22 cellular contexts compared by ENCODE assay signal in the genomic region with DNA sequence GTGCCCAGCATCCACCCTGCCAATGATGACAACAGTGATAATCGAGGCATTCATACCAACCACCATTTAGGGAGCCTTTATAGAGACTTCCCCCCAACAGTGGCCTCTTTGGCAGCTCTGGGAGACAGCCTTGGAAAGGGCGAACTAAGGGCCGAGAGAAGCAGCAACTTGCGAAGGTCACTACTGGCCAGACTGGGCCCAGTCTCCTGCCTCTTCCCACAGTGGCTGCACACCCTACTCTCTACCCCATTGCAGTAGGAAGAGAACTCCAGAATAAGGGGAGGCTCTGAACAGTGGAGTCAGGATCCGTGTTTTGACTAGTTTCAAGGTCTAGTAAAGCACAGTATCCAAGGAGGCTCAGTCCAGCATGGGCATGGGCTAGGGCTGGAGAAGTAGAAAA. TPM values are rescaled to one million over a fixed set of nuclear protein-coding genes. Genes with fewer than 3 reads are reported as not detected.
"Had no signal": no experiment of that assay in that cellular context is flagged by ENCODE, and none has a peak within 500 bp of the region (broad histone marks: within the 10 kb centered on the region; RNA-seq: fewer than 3 reads in every experiment).

No MANE protein-coding gene starts in this region.

- H3K27ac ChIP-seq: heart left ventricle, pancreas, sigmoid colon, skin epidermis, stomach, thoracic aorta, transverse colon had no signal

- H3K36me3 Mint-ChIP-seq: natural killer cell had no signal

- H3K4me3 Mint-ChIP-seq: central memory CD8-positive, alpha-beta T cell; natural killer cell; neural crest cell had no signal

- H3K27ac Mint-ChIP-seq: natural killer cell had no signal

- DNase-seq: cortex of kidney; effector memory CD4-positive, alpha-beta T cell; erythroblast; foreskin melanocyte; heart left ventricle; hippocampal formation; mammary epithelial cell; natural killer cell; nucleus accumbens; pancreas; sigmoid colon; stimulated activated CD4-positive, alpha-beta T cell treated with anti-CD3 and anti-CD28 coated beads, Interleukin-2, amount 100 ng/mL, for 24 hours; stimulated activated naive CD4-positive, alpha-beta T cell; stomach; substantia nigra; transverse colon had no signal

- H3K9me3 Mint-ChIP-seq: central memory CD8-positive, alpha-beta T cell; natural killer cell; neural crest cell had no signal

- FAIRE-seq: islet of Langerhans, pancreas had no signal

- H3K9me3 ChIP-seq: heart left ventricle, pancreas, sigmoid colon, stomach, thoracic aorta, transverse colon had no signal

- H3K4me3 ChIP-seq: heart left ventricle, pancreas, sigmoid colon, skin epidermis, stomach, thoracic aorta, transverse colon had no signal

- H3K36me3 ChIP-seq: heart left ventricle, pancreas, sigmoid colon, stomach, thoracic aorta, transverse colon had no signal

- ATAC-seq: left lobe of liver, natural killer cell, pancreas had no signal

RNA-seq across cellular contexts. Expression of a gene that starts 5.3 kb away (rescaled TPM):
- total RNA-seq: natural killer cell had no signal
